ENCODE assay signal across 19 cellular contexts in the genomic region with DNA sequence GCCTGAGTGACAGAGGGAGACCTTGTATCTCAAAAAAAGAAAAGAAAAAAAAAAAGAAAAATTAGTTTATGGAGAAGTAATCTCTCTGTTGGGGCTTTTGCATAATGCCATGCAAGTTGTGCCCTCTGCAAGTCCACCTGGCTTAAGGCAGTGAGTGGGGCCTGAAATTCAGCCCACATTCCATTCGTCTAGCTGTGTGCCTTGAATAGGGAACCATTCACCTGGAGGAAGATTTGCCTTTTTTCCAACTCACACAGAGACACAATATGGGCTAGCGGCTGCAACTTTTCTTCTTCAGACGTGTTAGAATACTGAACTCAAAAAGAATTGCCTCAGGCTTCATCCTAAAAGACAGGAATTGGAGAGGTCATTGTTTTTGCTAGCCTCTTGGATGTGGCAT.
"Had no signal": no experiment of that assay in that cellular context is flagged by ENCODE, and none has a peak within 500 bp of the region (broad histone marks: within the 10 kb centered on the region; RNA-seq: fewer than 3 reads in every experiment).

No MANE protein-coding gene starts in this region.

- H3K4me1 ChIP-seq: body of pancreas, colonic mucosa, gastrocnemius medialis, heart left ventricle had no signal

- H3K4me3 Mint-ChIP-seq: activated CD4-positive, alpha-beta T cell treated with anti-CD3 and anti-CD28 coated beads for 36 hours; activated naive CD8-positive, alpha-beta T cell treated with anti-CD3 and anti-CD28 coated beads, Interleukin-2, amount 10 ng/mL, durations not matched to agents 7 days and 5 days; activated T-helper 1 cell treated with anti-CD3 and anti-CD28 coated beads, Interleukin-12 subunit alpha, Interleukin-12 subunit beta, Interleukin-2, Interleukin-4 antibody, amounts not matched to agents 30 ng/mL and 10 ng/mL and 1 ng/mL, durations not matched to agents 14 hours and 24 hours and 36 hours; natural killer cell; stimulated activated effector memory CD8-positive, alpha-beta T cell treated with anti-CD3 and anti-CD28 coated beads, Interleukin-12 subunit alpha, Interleukin-12 subunit beta, amount 100 ng/mL, for 72 hours; T-helper 2 cell treated with Interferon-gamma antibody and Interleukin-4, amounts not matched to agents 5 μg/mL and 100 μg/mL, for 36 hours had no signal

- H3K36me3 ChIP-seq: colonic mucosa had no signal

- ATAC-seq: activated CD4-positive, alpha-beta T cell treated with anti-CD3 and anti-CD28 coated beads for 36 hours; body of pancreas; esophagus mucosa; gastrocnemius medialis; heart left ventricle; left cardiac atrium; natural killer cell; stimulated activated effector memory CD8-positive, alpha-beta T cell treated with anti-CD3 and anti-CD28 coated beads, Interleukin-12 subunit alpha, Interleukin-12 subunit beta, amount 100 ng/mL, for 72 hours had no signal

- H3K27me3 Mint-ChIP-seq: activated CD4-positive, alpha-beta T cell treated with anti-CD3 and anti-CD28 coated beads for 36 hours; activated naive CD8-positive, alpha-beta T cell treated with anti-CD3 and anti-CD28 coated beads, Interleukin-2, amount 10 ng/mL, durations not matched to agents 7 days and 5 days had no signal

- H3K9me3 ChIP-seq: body of pancreas, colonic mucosa, gastrocnemius medialis, sigmoid colon had no signal

- H3K27me3 ChIP-seq: body of pancreas, colonic mucosa, gastrocnemius medialis, heart left ventricle, sigmoid colon had no signal

- H3K9me3 Mint-ChIP-seq: activated naive CD8-positive, alpha-beta T cell treated with anti-CD3 and anti-CD28 coated beads, Interleukin-2, amount 10 ng/mL, durations not matched to agents 7 days and 5 days; activated T-helper 1 cell treated with anti-CD3 and anti-CD28 coated beads, Interleukin-12 subunit alpha, Interleukin-12 subunit beta, Interleukin-2, Interleukin-4 antibody, amounts not matched to agents 30 ng/mL and 10 ng/mL and 1 ng/mL, durations not matched to agents 14 hours and 24 hours and 36 hours; natural killer cell; stimulated activated effector memory CD8-positive, alpha-beta T cell treated with anti-CD3 and anti-CD28 coated beads, Interleukin-12 subunit alpha, Interleukin-12 subunit beta, amount 100 ng/mL, for 72 hours; T-helper 2 cell treated with Interferon-gamma antibody and Interleukin-4, amounts not matched to agents 5 μg/mL and 100 μg/mL, for 36 hours had no signal

- H3K27ac ChIP-seq: body of pancreas, colonic mucosa, gastrocnemius medialis, heart left ventricle, sigmoid colon had no signal

- DNase-seq: activated CD4-positive, alpha-beta T cell treated with anti-CD3 and anti-CD28 coated beads for 36 hours; activated CD4-positive, alpha-beta T cell treated with anti-CD3 and anti-CD28 coated beads, Interleukin-2, amount 50 U/mL, for 48 hours; activated naive CD4-positive, alpha-beta T cell; activated naive CD8-positive, alpha-beta T cell treated with anti-CD3 and anti-CD28 coated beads, Interleukin-2, amount 10 ng/mL, durations not matched to agents 7 days and 5 days; activated T-cell treated with anti-CD3 and anti-CD28 coated beads for 4 hours; body of pancreas; colonic mucosa; gastrocnemius medialis; heart left ventricle; left cardiac atrium; natural killer cell; nucleus accumbens; posterior cingulate gyrus; sigmoid colon; stimulated activated CD4-positive, alpha-beta T cell treated with anti-CD3 and anti-CD28 coated beads, Interleukin-4, amount 100 ng/mL, for 24 hours had no signal

- H3K27ac Mint-ChIP-seq: activated CD4-positive, alpha-beta T cell treated with anti-CD3 and anti-CD28 coated beads for 36 hours; activated naive CD8-positive, alpha-beta T cell treated with anti-CD3 and anti-CD28 coated beads, Interleukin-2, amount 10 ng/mL, durations not matched to agents 7 days and 5 days; stimulated activated effector memory CD8-positive, alpha-beta T cell treated with anti-CD3 and anti-CD28 coated beads, Interleukin-12 subunit alpha, Interleukin-12 subunit beta, amount 100 ng/mL, for 72 hours; T-helper 2 cell treated with Interferon-gamma antibody and Interleukin-4, amounts not matched to agents 5 μg/mL and 100 μg/mL, for 36 hours had no signal

- H3K4me3 ChIP-seq: body of pancreas, colonic mucosa, gastrocnemius medialis, heart left ventricle, sigmoid colon had no signal
